Comparison of ENCODE assay signal across 28 cellular contexts in the genomic region with DNA sequence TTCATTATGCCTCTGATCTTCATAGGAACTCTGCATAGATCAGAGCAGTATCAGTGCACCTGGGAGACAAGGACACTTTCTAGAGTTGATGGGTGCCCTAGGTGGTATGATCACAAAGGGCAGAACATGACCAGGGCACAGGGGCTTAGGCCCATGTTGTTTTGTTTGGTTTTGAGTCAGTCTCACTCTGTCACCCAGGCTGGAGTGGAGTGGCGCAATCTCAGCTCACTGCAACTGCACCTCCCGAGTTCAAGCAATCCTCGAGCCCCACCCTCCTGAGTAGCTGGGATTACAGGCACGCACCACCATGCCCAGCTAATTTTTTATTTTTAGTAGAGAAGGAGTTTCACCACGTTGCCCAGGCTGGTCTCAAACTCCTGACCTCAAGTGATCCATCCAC.
"Had no signal": no experiment of that assay in that cellular context is flagged by ENCODE, and none has a peak within 500 bp of the region (broad histone marks: within the 10 kb centered on the region; RNA-seq: fewer than 3 reads in every experiment).

No MANE protein-coding gene starts in this region.

- DNase-seq: hippocampal formation; left colon; left ventricle myocardium inferior; mesendoderm; naive B cell; natural killer cell; nephron progenitor cell; ovary; stimulated activated CD4-positive, alpha-beta T cell treated with anti-CD3 and anti-CD28 coated beads, Interleukin-12 subunit alpha, Interleukin-12 subunit beta, amount 100 ng/mL, for 4 hours; stimulated activated CD4-positive, alpha-beta T cell treated with anti-CD3 and anti-CD28 coated beads, Interleukin-15, amount 100 ng/mL, for 24 hours; stimulated activated CD4-positive, alpha-beta T cell treated with anti-CD3 and anti-CD28 coated beads, Interleukin-2, amount 100 ng/mL, for 24 hours; stimulated activated CD4-positive, alpha-beta T cell treated with anti-CD3 and anti-CD28 coated beads, Interleukin-4, amount 100 ng/mL, for 1 hour; stimulated activated naive B cell treated with anti-CD40 and anti-IgM and Interleukin-4, amounts not matched to agents 10 μg/mL and 1 μg/mL and 100 μg/mL, for 72 hours; stimulated activated naive CD8-positive, alpha-beta T cell treated with anti-CD3 and anti-CD28 coated beads, Interleukin-15, Interleukin-2, amounts not matched to agents 100 U/mL and 50 U/mL, for 24 hours; tibial artery; trophoblast cell; upper lobe of right lung had no signal

- H3K27ac Mint-ChIP-seq: mesothelial cell of epicardium; natural killer cell; nephron progenitor cell; neural progenitor cell; progenitor cell of endocrine pancreas; stimulated activated naive B cell treated with anti-CD40 and anti-IgM and Interleukin-4, amounts not matched to agents 10 μg/mL and 1 μg/mL and 100 μg/mL, for 72 hours had no signal

- FAIRE-seq: keratinocyte, urothelium cell line had no signal

- H3K36me3 Mint-ChIP-seq: naive B cell; natural killer cell; stimulated activated naive B cell treated with anti-CD40 and anti-IgM and Interleukin-4, amounts not matched to agents 10 μg/mL and 1 μg/mL and 100 μg/mL, for 72 hours had no signal

- H3K4me2 ChIP-seq: neural progenitor cell had no signal

- H3K4me1 Mint-ChIP-seq: mesothelial cell of epicardium; naive B cell; natural killer cell; nephron progenitor cell; neural progenitor cell; stimulated activated naive B cell treated with anti-CD40 and anti-IgM and Interleukin-4, amounts not matched to agents 10 μg/mL and 1 μg/mL and 100 μg/mL, for 72 hours had no signal

- H3K4me1 ChIP-seq: left ventricle myocardium inferior, neural progenitor cell, right atrium auricular region, suprapubic skin, tibial artery, upper lobe of right lung had no signal

- H2AFZ ChIP-seq: neural progenitor cell had no signal

- H3K36me3 ChIP-seq: ovary had no signal

- H3K9me3 ChIP-seq: left ventricle myocardium inferior, ovary, right atrium auricular region, suprapubic skin, thoracic aorta, tibial artery, upper lobe of right lung had no signal

- ATAC-seq: left colon; natural killer cell; sciatic nerve; stimulated activated naive B cell treated with anti-CD40 and anti-IgM and Interleukin-4, amounts not matched to agents 10 μg/mL and 1 μg/mL and 100 μg/mL, for 72 hours; stimulated activated naive CD8-positive, alpha-beta T cell treated with anti-CD3 and anti-CD28 coated beads, Interleukin-15, Interleukin-2, amounts not matched to agents 100 U/mL and 50 U/mL, for 24 hours; upper lobe of right lung had no signal

- H3K27me3 Mint-ChIP-seq: naive B cell; progenitor cell of endocrine pancreas; stimulated activated naive B cell treated with anti-CD40 and anti-IgM and Interleukin-4, amounts not matched to agents 10 μg/mL and 1 μg/mL and 100 μg/mL, for 72 hours had no signal

- H3K4me3 Mint-ChIP-seq: mesothelial cell of epicardium; naive B cell; natural killer cell; nephron progenitor cell; neural progenitor cell; stimulated activated naive B cell treated with anti-CD40 and anti-IgM and Interleukin-4, amounts not matched to agents 10 μg/mL and 1 μg/mL and 100 μg/mL, for 72 hours had no signal

- H3K27me3 ChIP-seq: neural progenitor cell, ovary, right atrium auricular region, suprapubic skin, tibial artery, upper lobe of right lung had no signal

- H3K9ac ChIP-seq: neural progenitor cell had no signal

- H3K9me3 Mint-ChIP-seq: mesothelial cell of epicardium; naive B cell; natural killer cell; nephron progenitor cell; neural progenitor cell; stimulated activated naive B cell treated with anti-CD40 and anti-IgM and Interleukin-4, amounts not matched to agents 10 μg/mL and 1 μg/mL and 100 μg/mL, for 72 hours had no signal

- H3K4me3 ChIP-seq: left ventricle myocardium inferior, lung, neural progenitor cell, ovary, right atrium auricular region, skin epidermis, suprapubic skin, thoracic aorta, tibial artery, upper lobe of right lung had no signal

- H3K27ac ChIP-seq: left ventricle myocardium inferior, neural progenitor cell, ovary, right atrium auricular region, skin epidermis, suprapubic skin, thoracic aorta, tibial artery, upper lobe of right lung had no signal
